16 cellular contexts compared by ENCODE assay signal in the genomic region with DNA sequence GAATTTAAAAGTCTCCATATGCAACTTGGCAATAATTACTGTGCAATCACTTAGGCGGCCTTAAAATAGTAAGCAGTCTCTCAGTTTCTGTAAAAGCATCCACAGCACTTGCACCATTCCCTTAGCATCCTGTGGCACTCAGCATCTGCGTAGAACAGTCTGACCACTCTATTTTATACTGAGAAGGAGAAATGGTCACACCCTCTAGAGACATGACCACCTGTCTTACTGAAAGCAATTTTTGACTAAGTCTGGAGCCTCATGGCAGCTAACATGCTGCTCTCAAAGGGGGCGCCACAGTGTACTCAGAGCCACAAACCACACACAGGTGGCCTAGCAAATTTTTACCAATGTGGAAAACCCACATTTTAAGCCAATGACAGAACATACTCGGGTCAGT.
DNase-seq lines count a peak whose midpoint lies in the region; ATAC-seq and TF ChIP-seq lines count a peak whose summit lies in the region.
"Had no signal": no experiment of that assay in that cellular context is flagged by ENCODE, and none has a peak within 500 bp of the region (broad histone marks: within the 10 kb centered on the region; RNA-seq: fewer than 3 reads in every experiment).

No MANE protein-coding gene starts in this region.

- H3K4me3 ChIP-seq in right atrium auricular region (no peak overlapping the region), GM23338 (no peak overlapping the region), neuronal stem cell (ENCODE audit: low read length in 2 of 2) (no peak overlapping the region)
- H3K4me3 ChIP-seq in CD8-positive, alpha-beta memory T cell (ENCODE audit: low read length), result no peak overlapping the region
- H3K4me3 ChIP-seq: A549, adrenal gland, SJSA1, smooth muscle cell had no signal

- DNase-seq in right atrium auricular region (ENCODE audit: low spot score) (no peak), left cardiac atrium (no peak), GM23338 (ENCODE audit: low spot score) (peak; percentile 45), neuronal stem cell (ENCODE audit: low spot score) (no peak), A172 (ENCODE audit: low spot score) (no peak), NCI-H2029 (lab: John Stamatoyannopoulos, UW) (no peak)
- DNase-seq in CD8-positive, alpha-beta memory T cell, result no peak
- DNase-seq: activated CD4-positive, alpha-beta T cell treated with anti-CD3 and anti-CD28 coated beads, Interleukin-2, amount 10 ng/mL, durations not matched to agents 24 days and 14 days; adrenal gland; effector memory CD8-positive, alpha-beta T cell; NCI-H187 had no signal

- no peaks in the 10 kb centered on the region for H3K79me1 ChIP-seq in neuronal stem cell (ENCODE audit: low read depth, low read length)

- H3K14ac ChIP-seq in neuronal stem cell (ENCODE audit: low read length), result no peak overlapping the region

- H3K4me2 ChIP-seq in GM23338 (no peak overlapping the region), neuronal stem cell (ENCODE audit: insufficient read depth, low read length, poor library complexity, severe bottlenecking) (no peak overlapping the region)
- H3K4me2 ChIP-seq: A549 had no signal

- H2BK5ac ChIP-seq in neuronal stem cell (ENCODE audit: low read length), result no peak overlapping the region

- no peaks in the 10 kb centered on the region for H3K79me2 ChIP-seq in GM23338 (replicated peaks; ENCODE audit: insufficient read depth)

- peaks cover 59% of the 10 kb centered on the region for H3K36me3 Mint-ChIP-seq in GM23338 (ENCODE audit: low read depth)
- no peaks in the 10 kb centered on the region for H3K36me3 Mint-ChIP-seq in CD8-positive, alpha-beta memory T cell

- CTCF ChIA-PET in CD8-positive, alpha-beta memory T cell (lab: Charles Lee), result no interaction called here

- H3K36me3 ChIP-seq in right atrium auricular region (peaks cover 9% of the 10 kb centered on the region), GM23338 (ENCODE audit: insufficient read depth) (peaks cover 13% of the 10 kb centered on the region; the same call in 1 of the 2 replicates), neuronal stem cell (replicated peaks in 1 of 2; ENCODE audit: control insufficient read depth in 2 of 2, insufficient read depth in 2 of 2, low read length in 2 of 2) (no peaks in the 10 kb centered on the region)
- H3K36me3 ChIP-seq in CD8-positive, alpha-beta memory T cell (ENCODE audit: insufficient read depth, low read length), result no peaks in the 10 kb centered on the region
- H3K36me3 ChIP-seq: adrenal gland, SJSA1 had no signal

- H2AK5ac ChIP-seq in neuronal stem cell (ENCODE audit: low read depth, low read length), result no peak overlapping the region

- no peak overlapping the region for H3K4me3 Mint-ChIP-seq in GM23338
- no peak overlapping the region for H3K4me3 Mint-ChIP-seq in CD8-positive, alpha-beta memory T cell
- H3K4me3 Mint-ChIP-seq: activated CD4-positive, alpha-beta T cell treated with anti-CD3 and anti-CD28 coated beads, Interleukin-2, amount 10 ng/mL, durations not matched to agents 24 days and 14 days; effector memory CD8-positive, alpha-beta T cell; stimulated activated naive CD8-positive, alpha-beta T cell treated with anti-CD3 and anti-CD28 coated beads, Interleukin-15, Interleukin-2, amounts not matched to agents 100 ng/mL and 50 ng/mL, for 24 hours had no signal

- H2BK15ac ChIP-seq in neuronal stem cell (ENCODE audit: low read length), result no peak overlapping the region

- POLR2A ChIA-PET in CD8-positive, alpha-beta memory T cell (lab: Charles Lee), result no interaction called here

- H3K9me2 ChIP-seq in GM23338 (ENCODE audit: insufficient read depth), result no peaks in the 10 kb centered on the region

- H3K9me3 Mint-ChIP-seq in GM23338, result peaks cover 18% of the 10 kb centered on the region; the same call in 1 of the 3 replicates
- peaks cover 0 to 2% (median 0%) of the 10 kb centered on the region in 5 donors for H3K9me3 Mint-ChIP-seq in CD8-positive, alpha-beta memory T cell
- H3K9me3 Mint-ChIP-seq: activated CD4-positive, alpha-beta T cell treated with anti-CD3 and anti-CD28 coated beads, Interleukin-2, amount 10 ng/mL, durations not matched to agents 24 days and 14 days; stimulated activated naive CD8-positive, alpha-beta T cell treated with anti-CD3 and anti-CD28 coated beads, Interleukin-15, Interleukin-2, amounts not matched to agents 100 ng/mL and 50 ng/mL, for 24 hours had no signal

- intact Hi-C loops in left cardiac atrium (cut with DNase I), result no loop called here

- no peak overlapping the region for H3K23ac ChIP-seq in neuronal stem cell (ENCODE audit: low read depth, low read length, poor library complexity)

- no peak overlapping the region for H2BK12ac ChIP-seq in neuronal stem cell (ENCODE audit: low read length)

- H3K27me3 Mint-ChIP-seq in GM23338 (ENCODE audit: insufficient read depth, low read depth, poor library complexity), result no peaks in the 10 kb centered on the region
- peaks cover 1 to 23% of the 10 kb centered on the region in 2 donors for H3K27me3 Mint-ChIP-seq in CD8-positive, alpha-beta memory T cell
- H3K27me3 Mint-ChIP-seq: stimulated activated naive CD8-positive, alpha-beta T cell treated with anti-CD3 and anti-CD28 coated beads, Interleukin-15, Interleukin-2, amounts not matched to agents 100 ng/mL and 50 ng/mL, for 24 hours had no signal

- peak overlapping the region; percentile 21 for H3K18ac ChIP-seq in neuronal stem cell (ENCODE audit: low read length)

- no CpG with 5 or more reads among the region's 4 CpGs for WGBS in neuronal stem cell (ENCODE audit: extremely low coverage in 2 of 2, insufficient read length in 2 of 2, insufficient replicate concordance in 1 of 2), 2 donors

- no peaks in the 10 kb centered on the region for H3K9me3 ChIP-seq in right atrium auricular region
- H3K9me3 ChIP-seq in neuronal stem cell (replicated peaks in 1 of 2; ENCODE audit: control insufficient read depth in 2 of 2, insufficient read depth in 1 of 2, low read depth in 1 of 2, low read length in 2 of 2), result no peaks in the 10 kb centered on the region
- H3K9me3 ChIP-seq in CD8-positive, alpha-beta memory T cell (ENCODE audit: low read length), result no peaks in the 10 kb centered on the region
- H3K9me3 ChIP-seq: A549, adrenal gland, SJSA1 had no signal

- H3K27ac ChIP-seq in right atrium auricular region (peak overlapping the region; percentile 71 to 93), GM23338 (ENCODE audit: low read depth) (no peak overlapping the region), neuronal stem cell (replicated peaks; ENCODE audit: low read length) (no peak overlapping the region)
- H3K27ac ChIP-seq in CD8-positive, alpha-beta memory T cell (ENCODE audit: low read depth, low read length), result no peak overlapping the region
- H3K27ac ChIP-seq: adrenal gland, SJSA1 had no signal

- H4K20me1 ChIP-seq in GM23338 (replicated peaks; ENCODE audit: insufficient read depth), result no peaks in the 10 kb centered on the region

- H3K27me3 ChIP-seq in right atrium auricular region, result no peaks in the 10 kb centered on the region
- no peaks in the 10 kb centered on the region for H3K27me3 ChIP-seq in GM23338 (ENCODE audit: insufficient read depth)
- no peaks in the 10 kb centered on the region for H3K27me3 ChIP-seq in neuronal stem cell (ENCODE audit: control insufficient read depth in 3 of 3, insufficient read depth in 3 of 3, low read depth in 1 of 3, low read length in 3 of 3)
- H3K27me3 ChIP-seq in CD8-positive, alpha-beta memory T cell (ENCODE audit: insufficient read depth, low read length, poor library complexity, severe bottlenecking), result no peaks in the 10 kb centered on the region
- H3K27me3 ChIP-seq: adrenal gland, SJSA1 had no signal

- H2AFZ ChIP-seq in GM23338 (no peak overlapping the region), neuronal stem cell (ENCODE audit: low read length) (no peak overlapping the region)

- H3K4ac ChIP-seq in neuronal stem cell (ENCODE audit: low read length), result no peak overlapping the region

- ATAC-seq in left cardiac atrium (no peak), GM23338 (peak; percentile 38; the same call in 1 of the 3 replicates), HG03196 (IDR thresholded peaks at IDR 0.05; ENCODE audit: unreplicated experiment) (peak; percentile 75)
- ATAC-seq: A549; effector memory CD8-positive, alpha-beta T cell had no signal

- H3F3A ChIP-seq in GM23338 (replicated peaks; ENCODE audit: low read depth), result no peaks in the 10 kb centered on the region

- no peak overlapping the region for H2BK120ac ChIP-seq in neuronal stem cell (ENCODE audit: low read depth, low read length)

- no peak overlapping the region for H3K27ac Mint-ChIP-seq in GM23338
- H3K27ac Mint-ChIP-seq in CD8-positive, alpha-beta memory T cell, result no peak overlapping the region
- H3K27ac Mint-ChIP-seq: activated CD4-positive, alpha-beta T cell treated with anti-CD3 and anti-CD28 coated beads, Interleukin-2, amount 10 ng/mL, durations not matched to agents 24 days and 14 days; effector memory CD8-positive, alpha-beta T cell; stimulated activated naive CD8-positive, alpha-beta T cell treated with anti-CD3 and anti-CD28 coated beads, Interleukin-15, Interleukin-2, amounts not matched to agents 100 ng/mL and 50 ng/mL, for 24 hours had no signal

- H4K91ac ChIP-seq in neuronal stem cell (ENCODE audit: low read depth, low read length, poor library complexity), result no peak overlapping the region

- no peak for TF ChIP-seq CTCF in right atrium auricular region (IDR thresholded peaks at IDR 0.05)
- peak; percentile 55 to 59 for TF ChIP-seq CTCF in GM23338 (conservative IDR thresholded peaks at IDR 0.05; ENCODE audit: low read depth in 2 of 2)

- H3K4me1 ChIP-seq in right atrium auricular region (peaks cover 0 to 13% of the 10 kb centered on the region in 2 donors), GM23338 (ENCODE audit: insufficient read depth) (peaks cover 12% of the 10 kb centered on the region; the same call in 1 of the 2 replicates), neuronal stem cell (ENCODE audit: control insufficient read depth in 2 of 2, insufficient read depth in 1 of 2, low read depth in 1 of 2, low read length in 2 of 2) (no peaks in the 10 kb centered on the region)
- no peaks in the 10 kb centered on the region for H3K4me1 ChIP-seq in CD8-positive, alpha-beta memory T cell (ENCODE audit: insufficient read depth, low read length)
- H3K4me1 ChIP-seq: adrenal gland, SJSA1 had no signal

- H3K4me1 Mint-ChIP-seq in GM23338, result peaks cover 15% of the 10 kb centered on the region
- no peaks in the 10 kb centered on the region for H3K4me1 Mint-ChIP-seq in CD8-positive, alpha-beta memory T cell
- H3K4me1 Mint-ChIP-seq: activated CD4-positive, alpha-beta T cell treated with anti-CD3 and anti-CD28 coated beads, Interleukin-2, amount 10 ng/mL, durations not matched to agents 24 days and 14 days had no signal

- H4K8ac ChIP-seq in neuronal stem cell (ENCODE audit: low read depth, low read length), result no peak overlapping the region

- H3K9ac ChIP-seq in neuronal stem cell (ENCODE audit: low read depth, low read length, poor library complexity), result no peak overlapping the region

TF ChIP-seq in GM23338, 12 proteins besides CTCF, POLR2A, EP300 and RAD21 (continues in another document):
- no peak for TF ChIP-seq ZNF114 (CRISPR knock-in tag; IDR thresholded peaks at IDR 0.05)

Comparison
In these comparisons a context has a peak if more than half of its experiments do, and no peak if none do; other contexts are left out.
1. H3K27ac ChIP-seq: peak in right atrium auricular region (2 of 2); none in GM23338 (single experiment), neuronal stem cell (single experiment) and CD8-positive, alpha-beta memory T cell (single experiment).
2. CTCF ChIP-seq: peak in GM23338 (2 of 2); none in right atrium auricular region (0 of 2).
3. ATAC-seq: peak in GM23338 (single experiment) and HG03196 (single experiment); none in left cardiac atrium (0 of 2).